Comparison of ENCODE assay signal across 26 cellular contexts in genomic region chr6:9957330-9957729, GRCh38.
DNase-seq lines count a peak whose midpoint lies in the region; ATAC-seq, FAIRE-seq and TF ChIP-seq lines count a peak whose summit lies in the region.
"Had no signal": no experiment of that assay in that cellular context is flagged by ENCODE, and none has a peak within 500 bp of the region (broad histone marks: within the 10 kb centered on the region; RNA-seq: fewer than 3 reads in every experiment).

No MANE protein-coding gene starts in this region.

- no peaks in the 10 kb centered on the region for H3K9me3 ChIP-seq in HepG2 (ENCODE audit: low read length)
- no peaks in the 10 kb centered on the region for H3K9me3 ChIP-seq in right lobe of liver
- H3K9me3 ChIP-seq in K562 (replicated peaks; ENCODE audit: control insufficient read depth, insufficient read depth, low read depth, low read length): no peaks in the 10 kb centered on the region
- H3K9me3 ChIP-seq: BE2C, BLaER1 had no signal

- no peaks in the 10 kb centered on the region for H3K9me1 ChIP-seq in K562 (ENCODE audit: control insufficient read depth, insufficient read depth, low read length)

- FAIRE-seq in HepG2 (lab: Jason Lieb, UNC) (no peak), K562 (lab: Jason Lieb, UNC) (no peak)
- FAIRE-seq: A204.1, GM12878, GM12892, GM18507 had no signal

- H4K20me1 ChIP-seq in HepG2 (ENCODE audit: insufficient read depth, low read length) (no peaks in the 10 kb centered on the region), K562 (replicated peaks; ENCODE audit: control insufficient read depth, insufficient read depth, low read length) (no peaks in the 10 kb centered on the region)
- H4K20me1 ChIP-seq: BLaER1 had no signal

- H3K27ac ChIP-seq in HepG2 (ENCODE audit: extremely low read length, insufficient read depth, low read length) (no peak overlapping the region), right lobe of liver (no peak overlapping the region), K562 (ENCODE audit: extremely low read depth, low read depth, low read length) (no peak overlapping the region)
- H3K27ac ChIP-seq: BLaER1 had no signal

- ATAC-seq in HepG2 (no peak), right lobe of liver (no peak), K562 (no peak), HG03045 (IDR thresholded peaks at IDR 0.05; ENCODE audit: unreplicated experiment) (no peak)
- ATAC-seq: GM12878 had no signal

- no TSS peak for BruUV-seq in HepG2 (replicated peaks; lab: Mats Ljungman, UMichigan)
- BruUV-seq in K562 (replicated peaks; lab: Mats Ljungman, UMichigan): no TSS peak

- H3K4me1 ChIP-seq in HepG2 (ENCODE audit: insufficient read depth, low read length) (no peaks in the 10 kb centered on the region), right lobe of liver (no peaks in the 10 kb centered on the region), K562 (replicated peaks in 1 of 2; ENCODE audit: control insufficient read depth in 2 of 2, insufficient read depth in 2 of 2, low read length in 2 of 2) (no peaks in the 10 kb centered on the region)
- H3K4me1 ChIP-seq: BE2C, BLaER1 had no signal

- no peak overlapping the region for H2AFZ ChIP-seq in HepG2 (ENCODE audit: low read length)
- no peak overlapping the region for H2AFZ ChIP-seq in K562 (ENCODE audit: low read depth, low read length)

- intact Hi-C loops in HepG2 (cut with micrococcal nuclease; ENCODE audit: unreplicated experiment) (no loop called here), right lobe of liver (cut with DNase I) (no loop called here), K562 (cut with micrococcal nuclease) (no loop called here)

- H3K9ac ChIP-seq in HepG2 (ENCODE audit: insufficient read depth, low read depth, low read length) (no peak overlapping the region), K562 (ENCODE audit: insufficient read depth in 1 of 2, low read depth in 2 of 2, low read length in 2 of 2) (no peak overlapping the region)
- H3K9ac ChIP-seq: BLaER1 had no signal

- 2% methylated on average over 2 of the region's 2 CpGs for WGBS in HepG2 (ENCODE audit: low lambda C conversion rate)
- 65% methylated on average over 2 of the region's 2 CpGs for WGBS in right lobe of liver (ENCODE audit: insufficient coverage, low coverage, low lambda C conversion rate, missing lambda C conversion rate)
- WGBS in K562 (ENCODE audit: insufficient coverage, low coverage, missing lambda C conversion rate): 0% methylated on average over 2 of the region's 2 CpGs

- H3K4me2 ChIP-seq in HepG2 (ENCODE audit: low read depth, low read length): no peak overlapping the region
- H3K4me2 ChIP-seq in K562 (ENCODE audit: insufficient read depth, low read length): no peak overlapping the region
- H3K4me2 ChIP-seq: BLaER1 had no signal

- H3K36me3 ChIP-seq in HepG2 (replicated peaks in 1 of 2; ENCODE audit: control insufficient read depth in 1 of 2, insufficient read depth in 2 of 2, low read length in 2 of 2) (no peaks in the 10 kb centered on the region), right lobe of liver (no peaks in the 10 kb centered on the region), K562 (ENCODE audit: control insufficient read depth, insufficient read depth, low read length) (no peaks in the 10 kb centered on the region)
- H3K36me3 ChIP-seq: BE2C, BLaER1 had no signal

- H3K79me2 ChIP-seq in HepG2 (ENCODE audit: insufficient read depth, low read length): no peaks in the 10 kb centered on the region
- H3K79me2 ChIP-seq in K562 (ENCODE audit: control insufficient read depth, insufficient read depth, low read length): no peaks in the 10 kb centered on the region

- POLR2A ChIA-PET in HepG2 (lab: Yijun Ruan, JAX): no interaction called here
- POLR2A ChIA-PET in K562 (lab: Yijun Ruan, JAX): interaction anchor here (0.6 kb wide), 1 partner anchor 464 kb away, joined by 3 read pairs; no protein-coding TSS in a partner anchor

- H3K27me3 ChIP-seq in HepG2 (ENCODE audit: control insufficient read depth in 1 of 2, insufficient read depth in 2 of 2, low read length in 2 of 2): no peaks in the 10 kb centered on the region
- H3K27me3 ChIP-seq in right lobe of liver: no peaks in the 10 kb centered on the region
- no peaks in the 10 kb centered on the region for H3K27me3 ChIP-seq in K562 (ENCODE audit: control insufficient read depth in 2 of 2, insufficient read depth in 2 of 2, low read length in 2 of 2)
- H3K27me3 ChIP-seq: BE2C, BLaER1 had no signal

- CTCF ChIA-PET in HepG2 (lab: Yijun Ruan, JAX; ENCODE audit: low intra/inter-chr PET ratio, low total read pairs): no interaction called here
- CTCF ChIA-PET in K562 (lab: Yijun Ruan, JAX; ENCODE audit: low intra/inter-chr PET ratio): interaction anchor here (0.7 kb wide), 1 partner anchor 670 kb away, joined by 4 read pairs; no protein-coding TSS in a partner anchor

- no peak overlapping the region for H3K4me3 ChIP-seq in HepG2 (replicated peaks in 1 of 3; ENCODE audit: insufficient read depth in 1 of 3, low read depth in 2 of 3, low read length in 3 of 3)
- no peak overlapping the region for H3K4me3 ChIP-seq in right lobe of liver
- no peak overlapping the region for H3K4me3 ChIP-seq in K562
- H3K4me3 ChIP-seq: BLaER1, GM12878 had no signal

- in situ Hi-C loops in HepG2 (cut with HindIII; ENCODE audit: extremely low pct_ligation_motif_present, low pct_unique_long_range_greater_than_20kb) (no loop called here), K562 (cut with MboI) (no loop called here)

- TF ChIP-seq EP300 in HepG2 (IDR thresholded peaks at IDR 0.05; ENCODE audit: low read depth in 2 of 2, low read length in 2 of 2) (no peak), HepG2 (CRISPR knock-in tag; IDR thresholded peaks at IDR 0.05; ENCODE audit: borderline replicate concordance) (no peak), K562 (IDR thresholded peaks at IDR 0.05; ENCODE audit: low read length) (no peak)

- TF ChIP-seq RAD21 in HepG2 (CRISPR knock-in tag; IDR thresholded peaks at IDR 0.05) (no peak), K562 (CRISPR knock-in tag; conservative IDR thresholded peaks at IDR 0.05 in 1 of 2, IDR thresholded peaks at IDR 0.05 in 1 of 2) (no peak)

- TF ChIP-seq POLR2A in HepG2 (IDR thresholded peaks at IDR 0.05; ENCODE audit: insufficient read depth in 1 of 2, low read depth in 2 of 2, low read length in 2 of 2) (no peak), right lobe of liver (IDR thresholded peaks at IDR 0.05) (no peak), K562 (conservative IDR thresholded peaks at IDR 0.05) (no peak)

- DNase-seq in HepG2 (ENCODE audit: low spot score) (no peak), right lobe of liver (no peak), OCI-M1 (lab: John Stamatoyannopoulos, UW) (peak; percentile 37), K562 (ENCODE audit: extremely low read depth in 1 of 4, low spot score in 3 of 4) (no peak), NCI-H82 (lab: John Stamatoyannopoulos, UW) (no peak)
- DNase-seq: 8988T; ACHN; BE2C; C1 segment of cervical spinal cord; CD4-positive, alpha-beta memory T cell; CD4-positive, CD25-positive, alpha-beta regulatory T cell; CD8-positive, alpha-beta memory T cell; COR-L47; DMS 273 treated with DMSO at 0.1 percent for 48 hours; DMS153; DMS53; DMS79; DND-41; EL; GDM1 had no signal

- TF ChIP-seq CTCF in HepG2 (CRISPR knock-in tag; IDR thresholded peaks at IDR 0.05) (no peak), right lobe of liver (IDR thresholded peaks at IDR 0.05) (no peak), K562 (IDR thresholded peaks at IDR 0.05 in 2 of 3, conservative IDR thresholded peaks at IDR 0.05 in 1 of 3; ENCODE audit: insufficient read depth in 2 of 3, low read depth in 1 of 3, low read length in 3 of 3) (no peak)

TF ChIP-seq in HepG2, 621 proteins besides CTCF, POLR2A, EP300 and RAD21:
- TF ChIP-seq ZNF225 (CRISPR knock-in tag; IDR thresholded peaks at IDR 0.05) (no peak), ZNF75D (CRISPR knock-in tag; IDR thresholded peaks at IDR 0.05; ENCODE audit: borderline replicate concordance) (no peak), CEBPB (IDR thresholded peaks at IDR 0.05; ENCODE audit: borderline replicate concordance, low read depth, low read length) (peak; percentile 9; the same call in 1 of the 2 replicates), MBNL3 (CRISPR knock-in tag; conservative IDR thresholded peaks at IDR 0.05) (no peak), SUZ12 (IDR thresholded peaks at IDR 0.05; ENCODE audit: low read depth, low read length) (no peak)
- TF ChIP-seq, protein P1, sequence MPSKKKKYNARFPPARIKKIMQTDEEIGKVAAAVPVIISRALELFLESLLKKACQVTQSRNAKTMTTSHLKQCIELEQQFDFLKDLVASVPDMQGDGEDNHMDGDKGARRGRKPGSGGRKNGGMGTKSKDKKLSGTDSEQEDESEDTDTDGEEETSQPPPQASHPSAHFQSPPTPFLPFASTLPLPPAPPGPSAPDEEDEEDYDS (CRISPR knock-in tag; IDR thresholded peaks at IDR 0.05): no peak

TF ChIP-seq in K562, 482 proteins besides CTCF, POLR2A, EP300 and RAD21:
- peak; percentile 47 for TF ChIP-seq ATF3 (IDR thresholded peaks at IDR 0.05)
- no peak for TF ChIP-seq ATF3 (CRISPR knock-in tag; conservative IDR thresholded peaks at IDR 0.05)
- no peak for TF ChIP-seq ZKSCAN3 (CRISPR knock-in tag; IDR thresholded peaks at IDR 0.05)
- TF ChIP-seq CC2D1A (IDR thresholded peaks at IDR 0.05): no peak
- no peak for TF ChIP-seq CEBPG (CRISPR knock-in tag; IDR thresholded peaks at IDR 0.05)
- TF ChIP-seq CEBPG (tag; conservative IDR thresholded peaks at IDR 0.05 in 1 of 2, IDR thresholded peaks at IDR 0.05 in 1 of 2): peak; percentile 62 to 77
- TF ChIP-seq, protein P2, sequence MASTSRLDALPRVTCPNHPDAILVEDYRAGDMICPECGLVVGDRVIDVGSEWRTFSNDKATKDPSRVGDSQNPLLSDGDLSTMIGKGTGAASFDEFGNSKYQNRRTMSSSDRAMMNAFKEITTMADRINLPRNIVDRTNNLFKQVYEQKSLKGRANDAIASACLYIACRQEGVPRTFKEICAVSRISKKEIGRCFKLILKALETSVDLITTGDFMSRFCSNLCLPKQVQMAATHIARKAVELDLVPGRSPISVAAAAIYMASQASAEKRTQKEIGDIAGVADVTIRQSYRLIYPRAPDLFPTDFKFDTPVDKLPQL (IDR thresholded peaks at IDR 0.05; ENCODE audit: extremely low read depth, insufficient read length): no peak
- no peak for TF ChIP-seq SNRNP70 (optimal IDR thresholded peaks at IDR 0.05; ENCODE audit: low read depth, low read length)

Comparison
In these comparisons a context has a peak if more than half of its experiments do, and no peak if none do; other contexts are left out.
1. Of the 241 proteins assayed by ChIP-seq in both HepG2 and K562: peak only in HepG2: CEBPB; only in K562: CEBPG; in both: none; in neither: 238; mixed calls (peak in some experiments, not most) for 1.